28 cellular contexts compared by ENCODE assay signal in genomic region chr18:38290229-38290628, GRCh38.
"Had no signal": no experiment of that assay in that cellular context is flagged by ENCODE, and none has a peak within 500 bp of the region (broad histone marks: within the 10 kb centered on the region; RNA-seq: fewer than 3 reads in every experiment).

No MANE protein-coding gene starts in this region.

- ATAC-seq: naive thymus-derived CD4-positive, alpha-beta T cell; natural killer cell; psoas muscle; right cardiac atrium; right lobe of liver; stimulated activated effector memory CD8-positive, alpha-beta T cell treated with anti-CD3 and anti-CD28 coated beads, Interleukin-12 subunit alpha, Interleukin-12 subunit beta, amount 100 ng/mL, for 72 hours; stimulated activated naive B cell treated with anti-CD40 and anti-IgM and Interleukin-4, amounts not matched to agents 10 μg/mL and 1 μg/mL and 100 μg/mL, for 72 hours; upper lobe of right lung had no signal

- H3K4me1 Mint-ChIP-seq: naive thymus-derived CD4-positive, alpha-beta T cell; natural killer cell; nephron; neural progenitor cell; stimulated activated effector memory CD8-positive, alpha-beta T cell treated with anti-CD3 and anti-CD28 coated beads, Interleukin-12 subunit alpha, Interleukin-12 subunit beta, amount 100 ng/mL, for 72 hours; stimulated activated naive B cell treated with anti-CD40 and anti-IgM and Interleukin-4, amounts not matched to agents 10 μg/mL and 1 μg/mL and 100 μg/mL, for 72 hours had no signal

- DNase-seq: naive thymus-derived CD4-positive, alpha-beta T cell; natural killer cell; occipital lobe; posterior cingulate gyrus; psoas muscle; right cardiac atrium; right lobe of liver; sigmoid colon; small intestine; stimulated activated CD4-positive, alpha-beta T cell treated with anti-CD3 and anti-CD28 coated beads, Interleukin-15, amount 100 ng/mL, for 24 hours; stimulated activated CD4-positive, alpha-beta T cell treated with anti-CD3 and anti-CD28 coated beads, Interleukin-2, amount 100 ng/mL, for 24 hours; stimulated activated CD4-positive, alpha-beta T cell treated with anti-CD3 and anti-CD28 coated beads, Interleukin-2, amount 100 ng/mL, for 48 hours; stimulated activated CD4-positive, alpha-beta T cell treated with anti-CD3 and anti-CD28 coated beads, Interleukin-4, amount 100 ng/mL, for 24 hours; stimulated activated naive B cell treated with anti-CD40 and anti-IgM and Interleukin-4, amounts not matched to agents 10 μg/mL and 1 μg/mL and 100 μg/mL, for 72 hours; stimulated activated naive CD4-positive, alpha-beta T cell treated with Interleukin-2 at 50 U/mL for 16 hours; stomach; thyroid gland; upper lobe of right lung; uterus had no signal

- H2AFZ ChIP-seq: neural progenitor cell, parathyroid adenoma had no signal

- H3K79me2 ChIP-seq: parathyroid adenoma had no signal

- H3K27ac Mint-ChIP-seq: naive thymus-derived CD4-positive, alpha-beta T cell; natural killer cell; nephron; neural progenitor cell; progenitor cell of endocrine pancreas; stimulated activated effector memory CD8-positive, alpha-beta T cell treated with anti-CD3 and anti-CD28 coated beads, Interleukin-12 subunit alpha, Interleukin-12 subunit beta, amount 100 ng/mL, for 72 hours; stimulated activated naive B cell treated with anti-CD40 and anti-IgM and Interleukin-4, amounts not matched to agents 10 μg/mL and 1 μg/mL and 100 μg/mL, for 72 hours; stimulated activated naive CD8-positive, alpha-beta T cell treated with anti-CD3 and anti-CD28 coated beads, Interleukin-15, Interleukin-2, amounts not matched to agents 100 ng/mL and 50 ng/mL, for 24 hours; type B pancreatic cell had no signal

- H3K27me3 ChIP-seq: neural progenitor cell, right lobe of liver, sigmoid colon, stomach, thyroid gland, tibial nerve, upper lobe of right lung, uterus had no signal

- H3K4me3 Mint-ChIP-seq: naive thymus-derived CD4-positive, alpha-beta T cell; natural killer cell; nephron; neural progenitor cell; stimulated activated effector memory CD8-positive, alpha-beta T cell treated with anti-CD3 and anti-CD28 coated beads, Interleukin-12 subunit alpha, Interleukin-12 subunit beta, amount 100 ng/mL, for 72 hours; stimulated activated naive B cell treated with anti-CD40 and anti-IgM and Interleukin-4, amounts not matched to agents 10 μg/mL and 1 μg/mL and 100 μg/mL, for 72 hours; stimulated activated naive CD8-positive, alpha-beta T cell treated with anti-CD3 and anti-CD28 coated beads, Interleukin-15, Interleukin-2, amounts not matched to agents 100 ng/mL and 50 ng/mL, for 24 hours; type B pancreatic cell had no signal

- H3K4me1 ChIP-seq: neural progenitor cell, parathyroid adenoma, psoas muscle, right lobe of liver, sigmoid colon, stomach, thyroid gland, tibial nerve, upper lobe of right lung, uterus had no signal

- H3K4me2 ChIP-seq: neural progenitor cell had no signal

- H3K27ac ChIP-seq: neural progenitor cell, parathyroid adenoma, psoas muscle, right lobe of liver, sigmoid colon, stomach, thoracic aorta, thyroid gland, tibial nerve, upper lobe of right lung, uterus had no signal

- H3K4me3 ChIP-seq: neural progenitor cell, psoas muscle, right lobe of liver, sigmoid colon, stomach, thoracic aorta, thyroid gland, tibial nerve, upper lobe of right lung, uterus had no signal

- H3K36me3 ChIP-seq: neural progenitor cell, right lobe of liver, sigmoid colon, stomach, thoracic aorta, thyroid gland, tibial nerve, upper lobe of right lung, uterus had no signal

- H3K9me3 Mint-ChIP-seq: nephron, neural progenitor cell, type B pancreatic cell had no signal

- H3K9me3 ChIP-seq: psoas muscle, right lobe of liver, sigmoid colon, stomach, thoracic aorta, thyroid gland, tibial nerve, upper lobe of right lung, uterus had no signal

- H3K36me3 Mint-ChIP-seq: naive thymus-derived CD4-positive, alpha-beta T cell; natural killer cell; neural progenitor cell; stimulated activated effector memory CD8-positive, alpha-beta T cell treated with anti-CD3 and anti-CD28 coated beads, Interleukin-12 subunit alpha, Interleukin-12 subunit beta, amount 100 ng/mL, for 72 hours; stimulated activated naive B cell treated with anti-CD40 and anti-IgM and Interleukin-4, amounts not matched to agents 10 μg/mL and 1 μg/mL and 100 μg/mL, for 72 hours; type B pancreatic cell had no signal

- FAIRE-seq: small intestine had no signal

- H3K27me3 Mint-ChIP-seq: naive thymus-derived CD4-positive, alpha-beta T cell; progenitor cell of endocrine pancreas; stimulated activated naive B cell treated with anti-CD40 and anti-IgM and Interleukin-4, amounts not matched to agents 10 μg/mL and 1 μg/mL and 100 μg/mL, for 72 hours; stimulated activated naive CD8-positive, alpha-beta T cell treated with anti-CD3 and anti-CD28 coated beads, Interleukin-15, Interleukin-2, amounts not matched to agents 100 ng/mL and 50 ng/mL, for 24 hours; type B pancreatic cell had no signal
